27 cellular contexts compared by ENCODE assay signal in genomic region chr20:25467441-25467840, GRCh38.
"Had no signal": no experiment of that assay in that cellular context is flagged by ENCODE, and none has a peak within 500 bp of the region (broad histone marks: within the 10 kb centered on the region; RNA-seq: fewer than 3 reads in every experiment).

No MANE protein-coding gene starts in this region.

- H3K4me3 ChIP-seq: K562 had no signal

- DNase-seq: activated CD4-positive, alpha-beta memory T cell treated with anti-CD3 and anti-CD28 coated beads for 36 hours; activated CD4-positive, alpha-beta T cell treated with anti-CD3 and anti-CD28 coated beads, Interleukin-2, amount 50 U/mL, for 1 hour; activated CD8-positive, alpha-beta memory T cell treated with anti-CD3 and anti-CD28 coated beads, Interleukin-2, amount 50 U/mL, for 4 hours; activated effector memory CD4-positive, alpha-beta T cell treated with Interleukin-2 at 50 U/mL for 16 hours; activated naive CD4-positive, alpha-beta T cell treated with anti-CD3 and anti-CD28 coated beads, Interleukin-2, amount 10 ng/mL, durations not matched to agents 7 days and 5 days; activated naive CD8-positive, alpha-beta T cell treated with anti-CD3 and anti-CD28 coated beads, Interleukin-2, amount 50 U/mL, for 24 hours; activated T-cell treated with anti-CD3 and anti-CD28 coated beads for 4 hours; activated T-cell treated with anti-CD3 and anti-CD28 coated beads, Interleukin-2, amount 50 U/mL, for 4 hours; anterior cingulate cortex; central memory CD4-positive, alpha-beta T cell; Karpas-422; NCI-H1105; NCI-H1417 treated with DMSO at 0.1 percent for 48 hours; NCI-H187 treated with DMSO at 0.1 percent for 48 hours; NCI-H2081; NCI-H2171 treated with DMSO at 0.1 percent for 48 hours; NCI-H226; NCI-H446 treated with DMSO at 0.1 percent for 48 hours; NCI-H524; NCI-H69; SHP77 treated with DMSO at 0.1 percent for 48 hours; SW 1271; T-helper 1 cell; T-helper 2 cell; T-helper 9 cell had no signal

- ATAC-seq: activated naive CD8-positive, alpha-beta T cell treated with anti-CD3 and anti-CD28 coated beads, Interleukin-2, amount 50 U/mL, for 24 hours; activated T-cell treated with anti-CD3 and anti-CD28 coated beads, Interleukin-2, amount 50 U/mL, for 4 hours; K562; Panc1 had no signal
